ENCODE assay signal across 8 cellular contexts in genomic region chr19:47778954-47779351, GRCh38. TPM values are rescaled to one million over a fixed set of nuclear protein-coding genes. Genes with fewer than 3 reads are reported as not detected.
A peak's percentile ranks its signal among the peaks of the same experiment; 100 is the strongest.
DNase-seq lines count a peak whose midpoint lies in the region; ATAC-seq and TF ChIP-seq lines count a peak whose summit lies in the region.

No MANE protein-coding gene starts in this region.

- peaks cover 14% of the 10 kb centered on the region for H3K9me1 ChIP-seq in IMR-90 (ENCODE audit: insufficient read depth, low read length)

- WGBS in IMR-90 (ENCODE audit: extremely low coverage in 2 of 2, insufficient read length in 1 of 2), 2 experiments = 0% methylated on average over 1 of the region's 20 CpGs; no CpG with 5 or more reads in 1 of the 2 experiments

- H3K56ac ChIP-seq in IMR-90 (ENCODE audit: extremely low read depth, insufficient read depth, low read length) = peak overlapping the region; percentile 70; the same call in 1 of the 2 replicates

- POLR2A ChIA-PET in IMR-90 (lab: Charles Lee; ENCODE audit: unreplicated experiment) = no interaction called here

- peak overlapping the region; percentile 41 for H3K23ac ChIP-seq in IMR-90 (ENCODE audit: low read depth, low read length)

- in situ Hi-C loops in IMR-90 (cut with MboI; ENCODE audit: low sequenced_read_pairs) = no loop called here

- H3K4me2 ChIP-seq in IMR-90 (ENCODE audit: low read depth, low read length) = peak overlapping the region; percentile 100

- TF ChIP-seq POLR2A in IMR-90 (IDR thresholded peaks at IDR 0.05; ENCODE audit: low read depth, low read length) = no peak

- ATAC-seq in IMR-90 (ENCODE audit: low read depth) (peak; percentile 25), HG03521 (IDR thresholded peaks at IDR 0.05; ENCODE audit: unreplicated experiment) (no peak), HG02610 (IDR thresholded peaks at IDR 0.05; ENCODE audit: unreplicated experiment) (no peak)

- H3K14ac ChIP-seq in IMR-90 (replicated peaks; ENCODE audit: low read depth, low read length) = peak overlapping the region; percentile 94

- BruUV-seq in IMR-90 (replicated peaks; lab: Mats Ljungman, UMichigan) = no TSS peak

- peaks cover 2% of the 10 kb centered on the region; the same call in 1 of the 2 replicates for H3K4me1 ChIP-seq in IMR-90 (ENCODE audit: control insufficient read depth, insufficient read depth, low read length)

- H2BK20ac ChIP-seq in IMR-90 (ENCODE audit: low read depth, low read length) = no peak overlapping the region

- intact Hi-C loops in IMR-90 (cut with micrococcal nuclease) = no loop called here

- H3K27ac ChIP-seq in IMR-90 (ENCODE audit: insufficient read depth, low read length) (peak overlapping the region; percentile 99), skin epidermis (peak overlapping the region; percentile 87 to 100 (median 99))

- peak overlapping the region; percentile 83 for H2AK9ac ChIP-seq in IMR-90 (replicated peaks; ENCODE audit: low read depth, low read length, poor library complexity)

- peak overlapping the region; percentile 74 for H2AK5ac ChIP-seq in IMR-90 (ENCODE audit: low read depth, low read length)

- H3K36me3 ChIP-seq in IMR-90 (ENCODE audit: control insufficient read depth, insufficient read depth, low read length) = peaks cover 26% of the 10 kb centered on the region

- TF ChIP-seq RAD21 in IMR-90 (IDR thresholded peaks at IDR 0.05; ENCODE audit: low read length) = no peak

- peak overlapping the region; percentile 100 for H2AFZ ChIP-seq in IMR-90 (replicated peaks; ENCODE audit: low read length, poor library complexity)

- peak overlapping the region; percentile 90 for H3K4me3 ChIP-seq in IMR-90 (ENCODE audit: insufficient read depth, low read depth, low read length)
- H3K4me3 ChIP-seq in iPS-18c (ENCODE audit: insufficient read depth, low read depth, low read length) = peak overlapping the region; percentile 70
- peak overlapping the region; percentile 80 to 96 (median 90) for H3K4me3 ChIP-seq in skin epidermis

- TF ChIP-seq CTCF in IMR-90 (conservative IDR thresholded peaks at IDR 0.05; ENCODE audit: low read depth, low read length) = no peak

- H3K9ac ChIP-seq in IMR-90 (ENCODE audit: low read depth, low read length) = peak overlapping the region; percentile 97

- H3K18ac ChIP-seq in IMR-90 (ENCODE audit: low read depth, low read length) = peak overlapping the region; percentile 21

- peak overlapping the region; percentile 4 for H2BK5ac ChIP-seq in IMR-90 (ENCODE audit: low read depth, low read length, poor library complexity, severe bottlenecking)

- peak overlapping the region; percentile 38 for H4K91ac ChIP-seq in IMR-90 (ENCODE audit: insufficient read depth, low read depth, low read length)

- H4K5ac ChIP-seq in IMR-90 (ENCODE audit: low read depth, low read length) = peak overlapping the region; percentile 36

- peaks cover 26 to 42% of the 10 kb centered on the region in 2 experiments for H3K79me1 ChIP-seq in IMR-90 (ENCODE audit: low read depth in 1 of 2, low read length in 2 of 2)

- CTCF ChIA-PET in IMR-90 (lab: Yijun Ruan, JAX) = no interaction called here

- H3K4ac ChIP-seq in IMR-90 (ENCODE audit: low read depth, low read length) = peak overlapping the region; percentile 47

- H2BK120ac ChIP-seq in IMR-90 (ENCODE audit: low read depth, low read length) = no peak overlapping the region

- dilution Hi-C loops in IMR-90 (cut with HindIII; ENCODE audit: low sequenced_read_pairs, unreplicated experiment) = no loop called here

- no peak overlapping the region for H2BK15ac ChIP-seq in IMR-90 (ENCODE audit: low read depth, low read length)

- no peaks in the 10 kb centered on the region for H3K9me3 ChIP-seq in IMR-90 (ENCODE audit: control insufficient read depth, insufficient read depth, low read length)
- no peaks in the 10 kb centered on the region for H3K9me3 ChIP-seq in iPS-18c (ENCODE audit: control insufficient read depth, insufficient read depth, low read length)

- no peaks in the 10 kb centered on the region for H3K27me3 ChIP-seq in IMR-90 (ENCODE audit: control insufficient read depth, insufficient read depth, low read length)

- H4K20me1 ChIP-seq in IMR-90 (ENCODE audit: insufficient read depth, low read length) = peaks cover 30% of the 10 kb centered on the region; the same call in 1 of the 2 replicates

- peak in 12 of 14 donors; percentile 34 to 67 (median 58) for DNase-seq in C1 segment of cervical spinal cord (lab: John Stamatoyannopoulos, UW)
- no peak for DNase-seq in IMR-90
- peak; percentile 39 for DNase-seq in astrocyte of the hippocampus (ENCODE audit: low read depth, low spot score)
- no peak for DNase-seq in SKM-1 treated with dmso at 0.1 percent for 144 hours (lab: John Stamatoyannopoulos, UW; ENCODE audit: unreplicated experiment)

- H4K8ac ChIP-seq in IMR-90 (ENCODE audit: low read depth in 2 of 2, low read length in 2 of 2) = peak overlapping the region; percentile 68 to 79; a peak in 3 of 4 replicates

TF ChIP-seq in IMR-90, 13 proteins besides CTCF, POLR2A, EP300 and RAD21:
- no peak for TF ChIP-seq ELK1 (IDR thresholded peaks at IDR 0.05; ENCODE audit: borderline replicate concordance, low read depth, low read length)
- TF ChIP-seq CEBPB (IDR thresholded peaks at IDR 0.05; ENCODE audit: low read depth, low read length) = no peak
- TF ChIP-seq USF2 (IDR thresholded peaks at IDR 0.05; ENCODE audit: low read depth, low read length) = no peak
- TF ChIP-seq RFX5 (IDR thresholded peaks at IDR 0.05; ENCODE audit: low read depth, low read length) = no peak
- no peak for TF ChIP-seq MAZ (IDR thresholded peaks at IDR 0.05; ENCODE audit: borderline replicate concordance, low read depth, low read length)
- TF ChIP-seq BHLHE40 (IDR thresholded peaks at IDR 0.05; ENCODE audit: low read depth, low read length) = no peak
- TF ChIP-seq CHD1 (IDR thresholded peaks at IDR 0.05; ENCODE audit: low read depth, low read length) = no peak
- TF ChIP-seq NFE2L2 (IDR thresholded peaks at IDR 0.05; ENCODE audit: low read depth, low read length) = no peak
- TF ChIP-seq FOS (IDR thresholded peaks at IDR 0.05; ENCODE audit: low read depth, low read length) = no peak

RNA-seq across cellular contexts. Expression of gene SELENOW, which starts 0.5 kb away (rescaled TPM):
- 51.7 and 61.3 TPM in 2 replicates for total RNA-seq in IMR-90 (2012; rRNA removed)
- 217 and 232 TPM in 2 replicates for polyA plus RNA-seq in IMR-90 (2012; rRNA removed)
- 280 and 360 TPM in 2 replicates for polyA plus RNA-seq in IMR-90 (2012; cell fraction: cytosol; rRNA removed)
- polyA plus RNA-seq in IMR-90 (2012; cell fraction: nucleus; rRNA removed; ENCODE audit: low replicate concordance) = 108 and 140 TPM in 2 replicates

RNA-seq across cellular contexts. Expression of gene TPRX1, which starts 25.4 kb away (rescaled TPM):
- not detected in 2 replicates for total RNA-seq in IMR-90 (2012; rRNA removed)
- polyA plus RNA-seq in IMR-90 (2012; rRNA removed) = not detected in 2 replicates
- polyA plus RNA-seq in IMR-90 (2012; cell fraction: cytosol; rRNA removed) = not detected in 2 replicates
- polyA plus RNA-seq in IMR-90 (2012; cell fraction: nucleus; rRNA removed; ENCODE audit: low replicate concordance) = not detected in 2 replicates

RNA-seq across cellular contexts. Expression of gene NOP53, which starts 33.6 kb away (rescaled TPM):
- 57.2 and 59.5 TPM in 2 replicates for total RNA-seq in IMR-90 (2012; rRNA removed)
- polyA plus RNA-seq in IMR-90 (2012; rRNA removed) = 83.2 and 85.9 TPM in 2 replicates
- polyA plus RNA-seq in IMR-90 (2012; cell fraction: cytosol; rRNA removed) = 155 and 156 TPM in 2 replicates
- polyA plus RNA-seq in IMR-90 (2012; cell fraction: nucleus; rRNA removed; ENCODE audit: low replicate concordance) = 99.3 and 145 TPM in 2 replicates

RNA-seq across cellular contexts. Expression of gene CRX, which starts 42.8 kb away (rescaled TPM):
- not detected in 2 replicates for total RNA-seq in IMR-90 (2012; rRNA removed)
- polyA plus RNA-seq in IMR-90 (2012; rRNA removed) = not detected in 2 replicates
- polyA plus RNA-seq in IMR-90 (2012; cell fraction: cytosol; rRNA removed) = not detected in 2 replicates
- not detected in 2 replicates for polyA plus RNA-seq in IMR-90 (2012; cell fraction: nucleus; rRNA removed; ENCODE audit: low replicate concordance)

Comparison
In these comparisons a context has a peak if more than half of its experiments do, and no peak if none do; other contexts are left out.
1. DNase-seq: peak in C1 segment of cervical spinal cord (12 of 14) and astrocyte of the hippocampus (single experiment); none in IMR-90 (single experiment) and SKM-1 treated with dmso at 0.1 percent for 144 hours (single experiment).
2. Peak in every context shown above with its lines, with median percentiles within 50 percentile points of each other: H3K4me3 ChIP-seq.